8 cellular contexts compared by ENCODE assay signal in genomic region chr22:20080445-20080775, GRCh38. TPM values are rescaled to one million over a fixed set of nuclear protein-coding genes. Genes with fewer than 3 reads are reported as not detected.
DNase-seq lines count a peak whose midpoint lies in the region; ATAC-seq, FAIRE-seq and TF ChIP-seq lines count a peak whose summit lies in the region.

No MANE protein-coding gene starts in this region.

- peak overlapping the region; percentile 84 for H3K9ac ChIP-seq in SU-DHL-6 (ENCODE audit: low read length)
- peak overlapping the region; percentile 93 for H3K9ac ChIP-seq in astrocyte (ENCODE audit: low read length)

- H3K36me3 Mint-ChIP-seq in CD4-positive, alpha-beta memory T cell = peaks cover 2 to 13% of the 10 kb centered on the region in 2 donors
- no peaks in the 10 kb centered on the region for H3K36me3 Mint-ChIP-seq in astrocyte (ENCODE audit: low read depth, unreplicated experiment)

- peaks cover under 1% of the 10 kb centered on the region for H3K36me3 ChIP-seq in CD4-positive, alpha-beta memory T cell (ENCODE audit: insufficient read depth, low read length)
- H3K36me3 ChIP-seq in SU-DHL-6 (ENCODE audit: low read length) (no peaks in the 10 kb centered on the region), astrocyte (ENCODE audit: insufficient read depth, low read length) (no peaks in the 10 kb centered on the region), iPS DF 6.9 (ENCODE audit: control insufficient read depth, insufficient read depth, low read length) (no peaks in the 10 kb centered on the region)

- H3K27me3 ChIP-seq in CD4-positive, alpha-beta memory T cell (ENCODE audit: insufficient read depth, low read length) = no peaks in the 10 kb centered on the region
- H3K27me3 ChIP-seq in SU-DHL-6 (ENCODE audit: low read length) = no peaks in the 10 kb centered on the region
- no peaks in the 10 kb centered on the region for H3K27me3 ChIP-seq in astrocyte (ENCODE audit: insufficient read depth, low read length)
- H3K27me3 ChIP-seq in iPS DF 6.9 (ENCODE audit: control insufficient read depth, insufficient read depth, low read length) = no peaks in the 10 kb centered on the region

- H2AFZ ChIP-seq in SU-DHL-6 (ENCODE audit: low read depth, low read length, severe bottlenecking) (no peak overlapping the region), astrocyte (ENCODE audit: low read depth, low read length) (no peak overlapping the region)

- peak overlapping the region; percentile 86 for H3K4me2 ChIP-seq in SU-DHL-6 (ENCODE audit: low read depth, low read length, poor library complexity, severe bottlenecking)
- H3K4me2 ChIP-seq in astrocyte (ENCODE audit: low read length) = peak overlapping the region; percentile 91

- ATAC-seq in GM19328 (IDR thresholded peaks at IDR 0.05; ENCODE audit: unreplicated experiment) = peak; percentile 66
- ATAC-seq in HG03439 (IDR thresholded peaks at IDR 0.05; ENCODE audit: unreplicated experiment) = peak; percentile 65
- ATAC-seq in GM18870 (IDR thresholded peaks at IDR 0.05; ENCODE audit: unreplicated experiment) = no peak

- DNase-seq in CD4-positive, alpha-beta memory T cell = peak in 4 of 5 donors; percentile 73 to 81 (median 76)
- peak; percentile 16 for DNase-seq in astrocyte (ENCODE audit: low read depth)
- DNase-seq in iPS DF 6.9 (ENCODE audit: low read depth, low spot score) = no peak

- intact Hi-C loops in CD4-positive, alpha-beta memory T cell (cut with micrococcal nuclease) = loop anchor here (1.0 to 2.0 kb wide), 3 partner anchors 20 to 60 kb away; partner anchors contain the start of genes TANGO2 and TRMT2A

- peak overlapping the region; percentile 80 for H3K27ac ChIP-seq in CD4-positive, alpha-beta memory T cell (ENCODE audit: low read depth, low read length)
- H3K27ac ChIP-seq in SU-DHL-6 (ENCODE audit: low read depth, low read length) (peak overlapping the region; percentile 67), astrocyte (ENCODE audit: low read depth, low read length) (peak overlapping the region; percentile 89), iPS DF 6.9 (ENCODE audit: low read length) (no peak overlapping the region), skin epidermis (peak overlapping the region; percentile 41 to 96 (median 89))

- no peaks in the 10 kb centered on the region for H3K9me3 ChIP-seq in CD4-positive, alpha-beta memory T cell (ENCODE audit: control insufficient read depth in 1 of 2, low read length in 2 of 2)
- H3K9me3 ChIP-seq in SU-DHL-6 (ENCODE audit: insufficient read depth, low read length) (no peaks in the 10 kb centered on the region), astrocyte (ENCODE audit: insufficient read depth, low read depth, low read length) (no peaks in the 10 kb centered on the region), iPS DF 6.9 (ENCODE audit: control insufficient read depth, insufficient read depth, low read length) (no peaks in the 10 kb centered on the region)

- peaks cover 55% of the 10 kb centered on the region for H3K4me1 ChIP-seq in CD4-positive, alpha-beta memory T cell (ENCODE audit: insufficient read depth, low read length)
- peaks cover 17% of the 10 kb centered on the region for H3K4me1 ChIP-seq in astrocyte (ENCODE audit: insufficient read depth, low read length)
- peaks cover 1% of the 10 kb centered on the region; the same call in 1 of the 2 replicates for H3K4me1 ChIP-seq in iPS DF 6.9 (ENCODE audit: control insufficient read depth, insufficient read depth, low read length)

- no peaks in the 10 kb centered on the region for H4K20me1 ChIP-seq in SU-DHL-6 (ENCODE audit: low read depth, low read length)
- H4K20me1 ChIP-seq in astrocyte (ENCODE audit: insufficient read depth, low read length) = peaks cover 40% of the 10 kb centered on the region

- no peaks in the 10 kb centered on the region for H3K27me3 Mint-ChIP-seq in CD4-positive, alpha-beta memory T cell
- no peaks in the 10 kb centered on the region for H3K27me3 Mint-ChIP-seq in astrocyte (ENCODE audit: low read depth, unreplicated experiment)

- FAIRE-seq in astrocyte (lab: Jason Lieb, UNC) = no peak

- peaks cover 48% of the 10 kb centered on the region for H3K79me2 ChIP-seq in SU-DHL-6 (ENCODE audit: insufficient read depth, low read length)
- H3K79me2 ChIP-seq in astrocyte (ENCODE audit: insufficient read depth, low read length) = peaks cover 50% of the 10 kb centered on the region

- H3K9me3 Mint-ChIP-seq in CD4-positive, alpha-beta memory T cell = no peaks in the 10 kb centered on the region
- no peaks in the 10 kb centered on the region for H3K9me3 Mint-ChIP-seq in astrocyte (ENCODE audit: unreplicated experiment)

- peaks cover 27 to 51% (median 40%) of the 10 kb centered on the region in 4 donors for H3K4me1 Mint-ChIP-seq in CD4-positive, alpha-beta memory T cell
- H3K4me1 Mint-ChIP-seq in astrocyte (ENCODE audit: low read depth, unreplicated experiment) = peaks cover 32% of the 10 kb centered on the region

- POLR2A ChIA-PET in CD4-positive, alpha-beta memory T cell (lab: Charles Lee; ENCODE audit: partially characterized antibody) = interaction anchor here (0.6 to 1.1 kb wide), 2 partner anchors 37 to 69 kb away, joined by 3 to 7 read pairs; partner anchors contain the start of gene TRMT2A

- 0 out of 2 replicates have a peak, but pooled peaks cover 4% of the 10 kb centered on the region for H3F3A ChIP-seq in SU-DHL-6 (ENCODE audit: insufficient read depth)

- no peaks in the 10 kb centered on the region for H3K9me2 ChIP-seq in SU-DHL-6 (replicated peaks; ENCODE audit: insufficient read depth, low read length)

- peak overlapping the region; percentile 59 to 76 for H3K4me3 ChIP-seq in CD4-positive, alpha-beta memory T cell (ENCODE audit: low read length in 2 of 2)
- H3K4me3 ChIP-seq in SU-DHL-6 (ENCODE audit: insufficient read depth, low read length, poor library complexity, severe bottlenecking) (peak overlapping the region; percentile 60), astrocyte (ENCODE audit: insufficient read depth, low read depth, low read length) (peak overlapping the region; percentile 97), iPS DF 6.9 (ENCODE audit: low read length) (peak overlapping the region; percentile 82; the same call in 1 of the 2 replicates), skin epidermis (peak overlapping the region; percentile 67 to 84 (median 78))

- CTCF ChIA-PET in CD4-positive, alpha-beta memory T cell (lab: Charles Lee; ENCODE audit: partially characterized antibody) = no interaction called here

- H3K27ac Mint-ChIP-seq in CD4-positive, alpha-beta memory T cell = peak overlapping the region; percentile 50 to 95 (median 78)
- H3K27ac Mint-ChIP-seq in astrocyte (ENCODE audit: unreplicated experiment) = peak overlapping the region; percentile 92

- WGBS in iPS DF 6.9 (ENCODE audit: insufficient coverage, insufficient read length) = no CpG with 5 or more reads among the region's 34 CpGs

- peak overlapping the region; percentile 75 to 88 (median 86) for H3K4me3 Mint-ChIP-seq in CD4-positive, alpha-beta memory T cell
- peak overlapping the region; percentile 96 for H3K4me3 Mint-ChIP-seq in astrocyte (ENCODE audit: unreplicated experiment)

- TF ChIP-seq CTCF in SU-DHL-6 (IDR thresholded peaks at IDR 0.05; ENCODE audit: insufficient read depth, low read length, poor library complexity, severe bottlenecking) (no peak), astrocyte (IDR thresholded peaks at IDR 0.05; ENCODE audit: insufficient read depth, low read depth, low read length) (no peak)

RNA-seq across cellular contexts. Expression of gene DGCR8, which starts 0.4 kb away (rescaled TPM):
- 10 to 100 TPM; 47.6 to 48.2 TPM for total RNA-seq in CD4-positive, alpha-beta memory T cell
- polyA plus RNA-seq in CD4-positive, alpha-beta memory T cell = 1 to 10 TPM; 2.2 to 5.1 TPM
- 28.1 and 29.0 TPM in 2 replicates for total RNA-seq in astrocyte

RNA-seq across cellular contexts. Expression of gene RANBP1, which starts 35.5 kb away (rescaled TPM):
- 10 to 100 TPM; 61.9 to 67.9 TPM for total RNA-seq in CD4-positive, alpha-beta memory T cell
- polyA plus RNA-seq in CD4-positive, alpha-beta memory T cell = 100 to 1,000 TPM in 1 of 2 donors, 10 to 100 TPM in 1; 87.0 to 111 TPM
- 149 and 164 TPM in 2 replicates for total RNA-seq in astrocyte

RNA-seq across cellular contexts. Expression of gene TRMT2A, which starts 36.6 kb away (rescaled TPM):
- 100 to 1,000 TPM; 110 to 126 TPM for total RNA-seq in CD4-positive, alpha-beta memory T cell
- polyA plus RNA-seq in CD4-positive, alpha-beta memory T cell = 10 to 100 TPM; 28.0 to 37.5 TPM
- 32.9 and 35.1 TPM in 2 replicates for total RNA-seq in astrocyte

RNA-seq across cellular contexts. Expression of gene ZDHHC8, which starts 51.2 kb away (rescaled TPM):
- total RNA-seq in CD4-positive, alpha-beta memory T cell = 10 to 100 TPM; 80.0 to 81.7 TPM
- polyA plus RNA-seq in CD4-positive, alpha-beta memory T cell = 1 to 10 TPM; 1.0 to 7.0 TPM
- total RNA-seq in astrocyte = 88.3 and 93.7 TPM in 2 replicates

RNA-seq across cellular contexts. Expression of gene TANGO2, which starts 59.5 kb away (rescaled TPM):
- 10 to 100 TPM; 50.6 to 51.5 TPM for total RNA-seq in CD4-positive, alpha-beta memory T cell
- polyA plus RNA-seq in CD4-positive, alpha-beta memory T cell = 10 to 100 TPM; 40.9 to 43.9 TPM
- 28.0 TPM in 2 replicates for total RNA-seq in astrocyte
